ENCODE assay signal across 8 cellular contexts in genomic region chr1:62107923-62108322, GRCh38.
"Had no signal": no experiment of that assay in that cellular context is flagged by ENCODE, and none has a peak within 500 bp of the region (broad histone marks: within the 10 kb centered on the region; RNA-seq: fewer than 3 reads in every experiment).

No MANE protein-coding gene starts in this region.

- ATAC-seq: HepG2, K562 had no signal

- H3K4me3 ChIP-seq: K562 had no signal

- H3K9ac ChIP-seq: KMS-11 had no signal

- H3K4me2 ChIP-seq: KMS-11 had no signal

- FAIRE-seq: HepG2, HTR-8/SVneo, K562 had no signal

- DNase-seq: IMR-90, KBM-7, KG1 had no signal

- H3K27ac ChIP-seq: HL-60, KMS-11 had no signal
